Comparison of ENCODE assay signal across 29 cellular contexts in genomic region chr21:35764586-35764985, GRCh38.
"Had no signal": no experiment of that assay in that cellular context is flagged by ENCODE, and none has a peak within 500 bp of the region (broad histone marks: within the 10 kb centered on the region; RNA-seq: fewer than 3 reads in every experiment).

No MANE protein-coding gene starts in this region.

- H3K4me3 ChIP-seq: colonic mucosa, gastrocnemius medialis, left lung, ovary, psoas muscle, sigmoid colon, testis, tibial artery had no signal

- DNase-seq: colonic mucosa; effector CD8-positive, alpha-beta T cell; endodermal cell; erythroblast; foreskin fibroblast; gastrocnemius medialis; head of caudate nucleus; kidney; left cardiac atrium; left lung; mesendoderm; midbrain; naive thymus-derived CD4-positive, alpha-beta T cell; nephron progenitor cell; nucleus accumbens; ovary; posterior cingulate gyrus; psoas muscle; right cardiac atrium; sigmoid colon; stimulated activated CD4-positive, alpha-beta T cell treated with anti-CD3 and anti-CD28 coated beads, Interleukin-4, amount 100 ng/mL, for 4 hours; stimulated activated naive CD8-positive, alpha-beta T cell treated with anti-CD3 and anti-CD28 coated beads, Interleukin-15, Interleukin-2, amounts not matched to agents 100 U/mL and 50 U/mL, for 24 hours; substantia nigra; testis; tibial artery had no signal

- ATAC-seq: gastrocnemius medialis; left cardiac atrium; left lung; naive thymus-derived CD4-positive, alpha-beta T cell; psoas muscle; right cardiac atrium; stimulated activated memory B cell treated with anti-CD40 and anti-IgM and Interleukin-4, amounts not matched to agents 10 μg/mL and 1 μg/mL and 100 μg/mL, for 72 hours; stimulated activated naive CD8-positive, alpha-beta T cell treated with anti-CD3 and anti-CD28 coated beads, Interleukin-15, Interleukin-2, amounts not matched to agents 100 U/mL and 50 U/mL, for 24 hours had no signal

- H3K9me3 ChIP-seq: colonic mucosa, gastrocnemius medialis, left lung, ovary, psoas muscle, sigmoid colon, testis, tibial artery had no signal

- H3K27ac ChIP-seq: colonic mucosa, gastrocnemius medialis, left lung, ovary, psoas muscle, sigmoid colon, testis, tibial artery had no signal

- H3K27me3 Mint-ChIP-seq: stimulated activated memory B cell treated with anti-CD40 and anti-IgM and Interleukin-4, amounts not matched to agents 10 μg/mL and 1 μg/mL and 100 μg/mL, for 72 hours had no signal

- H3K4me3 Mint-ChIP-seq: dendritic cell treated with granulocyte-macrophage colony-stimulating factor and Interleukin-4, amounts not matched to agents 40 ng/mL and 50 ng/mL, for 4 days; endodermal cell; naive thymus-derived CD4-positive, alpha-beta T cell; nephron progenitor cell; stimulated activated memory B cell treated with anti-CD40 and anti-IgM and Interleukin-4, amounts not matched to agents 10 μg/mL and 1 μg/mL and 100 μg/mL, for 72 hours; type B pancreatic cell had no signal

- H3K36me3 ChIP-seq: colonic mucosa, gastrocnemius medialis, left lung, ovary, sigmoid colon, tibial artery had no signal

- FAIRE-seq: endothelial cell of umbilical vein, kidney had no signal

- H3K27me3 ChIP-seq: colonic mucosa, gastrocnemius medialis, left lung, ovary, sigmoid colon, testis, tibial artery had no signal

- H3K4me1 Mint-ChIP-seq: naive thymus-derived CD4-positive, alpha-beta T cell; nephron progenitor cell; stimulated activated memory B cell treated with anti-CD40 and anti-IgM and Interleukin-4, amounts not matched to agents 10 μg/mL and 1 μg/mL and 100 μg/mL, for 72 hours had no signal

- H3K9me3 Mint-ChIP-seq: dendritic cell treated with granulocyte-macrophage colony-stimulating factor and Interleukin-4, amounts not matched to agents 40 ng/mL and 50 ng/mL, for 4 days; naive thymus-derived CD4-positive, alpha-beta T cell; nephron progenitor cell; stimulated activated memory B cell treated with anti-CD40 and anti-IgM and Interleukin-4, amounts not matched to agents 10 μg/mL and 1 μg/mL and 100 μg/mL, for 72 hours had no signal

- H3K27ac Mint-ChIP-seq: dendritic cell treated with granulocyte-macrophage colony-stimulating factor and Interleukin-4, amounts not matched to agents 40 ng/mL and 50 ng/mL, for 4 days; endodermal cell; naive thymus-derived CD4-positive, alpha-beta T cell; nephron progenitor cell; stimulated activated memory B cell treated with anti-CD40 and anti-IgM and Interleukin-4, amounts not matched to agents 10 μg/mL and 1 μg/mL and 100 μg/mL, for 72 hours; type B pancreatic cell had no signal

- H3K36me3 Mint-ChIP-seq: naive thymus-derived CD4-positive, alpha-beta T cell; stimulated activated memory B cell treated with anti-CD40 and anti-IgM and Interleukin-4, amounts not matched to agents 10 μg/mL and 1 μg/mL and 100 μg/mL, for 72 hours; type B pancreatic cell had no signal

- H3K4me1 ChIP-seq: colonic mucosa, gastrocnemius medialis, left lung, psoas muscle, sigmoid colon, testis had no signal
